Comparison of ENCODE assay signal across 9 cellular contexts in the genomic region with DNA sequence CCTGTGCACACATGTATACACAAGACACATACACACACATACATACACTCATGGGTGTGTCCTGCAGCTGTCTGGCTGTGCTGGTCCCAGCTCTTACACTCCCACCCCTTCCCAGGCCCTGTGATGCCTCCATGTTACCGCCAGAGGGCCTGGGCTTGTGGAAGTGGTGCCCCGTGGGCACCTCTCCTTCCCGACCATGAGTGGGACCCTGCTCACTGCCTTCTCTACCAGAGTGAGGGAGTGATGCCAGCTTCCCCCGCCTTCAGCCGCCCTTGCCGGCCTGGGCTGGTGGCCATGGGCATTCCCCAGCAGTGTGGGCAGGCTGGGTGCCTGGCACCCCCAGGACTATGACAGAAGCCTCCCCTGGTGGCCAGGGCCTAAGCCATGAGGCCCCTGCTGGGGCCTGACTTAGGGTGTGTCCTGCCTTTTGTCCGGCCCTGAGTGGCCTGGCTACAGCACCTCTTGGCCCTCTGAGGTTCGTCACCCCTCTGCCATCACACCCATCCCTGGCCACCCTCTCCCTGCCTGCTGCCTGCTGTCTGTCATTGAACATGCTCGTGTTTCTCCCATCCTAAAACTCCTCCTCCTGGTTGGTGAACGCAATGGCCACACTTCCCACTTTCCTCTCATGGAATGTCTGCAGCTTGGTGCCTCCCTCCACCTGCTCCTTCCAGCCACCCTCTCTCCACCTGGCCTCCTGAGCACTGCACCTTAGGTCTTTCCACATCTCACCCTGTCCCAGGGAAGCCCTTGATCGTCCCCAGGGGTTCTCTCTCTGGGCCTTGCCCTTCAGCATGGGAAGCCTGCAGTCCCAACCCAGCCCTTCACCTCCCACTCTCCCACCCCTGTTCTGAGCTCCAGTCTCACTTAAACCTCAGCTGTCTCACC. TPM values are rescaled to one million over a fixed set of nuclear protein-coding genes. Genes with fewer than 3 reads are reported as not detected.
A peak's percentile ranks its signal among the peaks of the same experiment; 100 is the strongest.
DNase-seq lines count a peak whose midpoint lies in the region; ATAC-seq, FAIRE-seq and TF ChIP-seq lines count a peak whose summit lies in the region.
"Had no signal": no experiment of that assay in that cellular context is flagged by ENCODE, and none has a peak within 500 bp of the region (broad histone marks: within the 10 kb centered on the region; RNA-seq: fewer than 3 reads in every experiment).

No MANE protein-coding gene starts in this region.

- no peak overlapping the region for H3K4me2 ChIP-seq in mesendoderm (ENCODE audit: low read length)

- no peak overlapping the region for H2BK15ac ChIP-seq in mesendoderm (replicated peaks; ENCODE audit: low read depth)

- no peak overlapping the region for H2AK5ac ChIP-seq in mesendoderm (ENCODE audit: low read length)

- H2BK120ac ChIP-seq in mesendoderm (ENCODE audit: low read depth, low read length): no peak overlapping the region

- H3K79me1 ChIP-seq in mesendoderm (ENCODE audit: low read length): no peaks in the 10 kb centered on the region

- no peaks in the 10 kb centered on the region for H3K36me3 ChIP-seq in mesendoderm (ENCODE audit: control insufficient read depth, insufficient read depth, low read length)

- H4K8ac ChIP-seq in mesendoderm (ENCODE audit: low read depth, low read length): no peak overlapping the region

- H3K9ac ChIP-seq in mesendoderm (ENCODE audit: low read length): no peak overlapping the region

- peaks cover 2% of the 10 kb centered on the region for H3K4me1 ChIP-seq in mesendoderm (ENCODE audit: control insufficient read depth, low read depth, low read length)

- no peak overlapping the region for H3K56ac ChIP-seq in mesendoderm (ENCODE audit: low read length)

- H3K27ac ChIP-seq in caudate nucleus (ENCODE audit: low read depth, low read length) (peak overlapping the region; percentile 89), mesendoderm (ENCODE audit: low read depth, low read length) (no peak overlapping the region)
- H3K27ac ChIP-seq: epithelial cell of prostate had no signal

- no peak overlapping the region for H2BK5ac ChIP-seq in mesendoderm (ENCODE audit: low read length)

- no peak overlapping the region for H4K5ac ChIP-seq in mesendoderm (ENCODE audit: low read length)

- TF ChIP-seq CTCF in D721Med (IDR thresholded peaks at IDR 0.05; ENCODE audit: insufficient read depth, missing control alignments): peak; percentile 11
- peak; percentile 44 for TF ChIP-seq CTCF in LNCaP clone FGC (IDR thresholded peaks at IDR 0.05; ENCODE audit: control insufficient read depth, extremely low read depth, insufficient read depth)

- H3K4me3 ChIP-seq in LNCaP clone FGC (ENCODE audit: low read depth, low read length): no peak overlapping the region
- no peak overlapping the region for H3K4me3 ChIP-seq in mesendoderm (ENCODE audit: low read length)

- ATAC-seq in GM21825 (IDR thresholded peaks at IDR 0.05; ENCODE audit: unreplicated experiment) (no peak), HG03521 (IDR thresholded peaks at IDR 0.05; ENCODE audit: unreplicated experiment) (no peak)

- H3K18ac ChIP-seq in mesendoderm (ENCODE audit: low read length): no peak overlapping the region

- no CpG with 5 or more reads among the region's 11 CpGs for WGBS in mesendoderm (ENCODE audit: extremely low coverage, insufficient coverage, low lambda C conversion rate)

- no peak for FAIRE-seq in D721Med (lab: Jason Lieb, UNC)

- H3K4ac ChIP-seq in mesendoderm (ENCODE audit: low read depth, low read length): no peak overlapping the region

- no peak overlapping the region for H3K23ac ChIP-seq in mesendoderm (ENCODE audit: low read length)

- H3K79me2 ChIP-seq in mesendoderm (ENCODE audit: control insufficient read depth, insufficient read depth, low read length): no peaks in the 10 kb centered on the region

- no peaks in the 10 kb centered on the region for H3K27me3 ChIP-seq in mesendoderm (ENCODE audit: insufficient read depth, low read length, poor library complexity)

- no peak for DNase-seq in D721Med (ENCODE audit: insufficient read length, low spot score)
- DNase-seq in LNCaP clone FGC (ENCODE audit: low read depth): no peak
- peak in 57 of 61 donors; percentile 37 to 93 (median 72) for DNase-seq in caudate nucleus (lab: John Stamatoyannopoulos, UW)
- peak; percentile 48 for DNase-seq in mesendoderm
- DNase-seq in activated gamma-delta T cell (lab: John Stamatoyannopoulos, UW): no peak
- DNase-seq in NCI-H2081 (lab: John Stamatoyannopoulos, UW): no peak

RNA-seq across cellular contexts. Expression of gene HDAC11, which starts 14.6 kb away (rescaled TPM):
- 2.6 TPM for polyA plus RNA-seq in mesendoderm (2013, experiment 1 of 2)
- polyA plus RNA-seq in mesendoderm (2013, experiment 2 of 2): 3.4 TPM

RNA-seq across cellular contexts. Expression of gene FBLN2, which starts 54.2 kb away (rescaled TPM):
- polyA plus RNA-seq in mesendoderm (2013, experiment 1 of 2): 5.7 TPM
- 5.4 TPM for polyA plus RNA-seq in mesendoderm (2013, experiment 2 of 2)

Comparison
In these comparisons a context has a peak if more than half of its experiments do, and no peak if none do; other contexts are left out.
1. DNase-seq: peak in caudate nucleus (57 of 61) and mesendoderm (single experiment); none in D721Med (single experiment), LNCaP clone FGC (single experiment), activated gamma-delta T cell (single experiment) and NCI-H2081 (0 of 2).